ENCODE assay signal across 1 cellular context in the genomic region with DNA sequence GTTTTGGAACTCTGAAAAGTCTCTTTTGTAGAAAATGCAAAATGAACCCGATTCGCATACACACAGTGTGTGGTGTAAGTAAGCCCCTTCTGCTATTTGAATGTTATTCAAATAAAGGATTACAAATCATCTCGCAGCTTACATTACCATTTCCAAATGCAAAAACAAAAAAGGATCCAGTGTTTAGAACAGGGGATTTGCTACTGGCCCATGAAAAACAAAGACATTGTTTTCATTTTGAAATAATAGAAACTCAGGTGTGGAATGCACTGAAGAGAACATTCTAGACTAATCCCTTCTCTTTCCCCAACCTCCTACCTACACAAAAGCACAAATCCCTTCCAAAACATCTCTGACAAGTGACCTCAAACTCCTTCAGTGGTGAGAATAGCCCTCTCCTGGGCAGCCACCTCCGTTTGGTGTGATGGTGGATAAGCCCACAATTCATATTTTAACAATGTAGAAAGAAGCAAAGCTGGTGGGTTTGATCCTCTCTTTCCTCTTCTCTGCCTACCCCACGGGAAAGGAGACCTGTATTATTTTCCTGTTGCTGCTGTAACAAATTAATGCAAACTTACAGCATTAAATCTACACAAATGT.
TF ChIP-seq lines count a peak whose summit lies in the region.

No MANE protein-coding gene starts in this region.

TF ChIP-seq in WTC11, 78 proteins besides CTCF, POLR2A, EP300 and RAD21 (continued from another document):
- TF ChIP-seq, protein P1, sequence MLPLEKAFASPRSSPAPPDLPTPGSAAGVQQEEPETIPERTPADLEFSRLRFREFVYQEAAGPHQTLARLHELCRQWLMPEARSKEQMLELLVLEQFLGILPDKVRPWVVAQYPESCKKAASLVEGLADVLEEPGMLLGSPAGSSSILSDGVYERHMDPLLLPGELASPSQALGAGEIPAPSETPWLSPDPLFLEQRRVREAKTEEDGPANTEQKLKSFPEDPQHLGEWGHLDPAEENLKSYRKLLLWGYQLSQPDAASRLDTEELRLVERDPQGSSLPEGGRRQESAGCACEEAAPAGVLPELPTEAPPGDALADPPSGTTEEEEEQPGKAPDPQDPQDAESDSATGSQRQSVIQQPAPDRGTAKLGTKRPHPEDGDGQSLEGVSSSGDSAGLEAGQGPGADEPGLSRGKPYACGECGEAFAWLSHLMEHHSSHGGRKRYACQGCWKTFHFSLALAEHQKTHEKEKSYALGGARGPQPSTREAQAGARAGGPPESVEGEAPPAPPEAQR (CRISPR knock-in tag; IDR thresholded peaks at IDR 0.05): no peak
- no peak for TF ChIP-seq ZNF121 (CRISPR knock-in tag; IDR thresholded peaks at IDR 0.05)
- TF ChIP-seq, protein P2, sequence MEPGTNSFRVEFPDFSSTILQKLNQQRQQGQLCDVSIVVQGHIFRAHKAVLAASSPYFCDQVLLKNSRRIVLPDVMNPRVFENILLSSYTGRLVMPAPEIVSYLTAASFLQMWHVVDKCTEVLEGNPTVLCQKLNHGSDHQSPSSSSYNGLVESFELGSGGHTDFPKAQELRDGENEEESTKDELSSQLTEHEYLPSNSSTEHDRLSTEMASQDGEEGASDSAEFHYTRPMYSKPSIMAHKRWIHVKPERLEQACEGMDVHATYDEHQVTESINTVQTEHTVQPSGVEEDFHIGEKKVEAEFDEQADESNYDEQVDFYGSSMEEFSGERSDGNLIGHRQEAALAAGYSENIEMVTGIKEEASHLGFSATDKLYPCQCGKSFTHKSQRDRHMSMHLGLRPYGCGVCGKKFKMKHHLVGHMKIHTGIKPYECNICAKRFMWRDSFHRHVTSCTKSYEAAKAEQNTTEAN (CRISPR knock-in tag; IDR thresholded peaks at IDR 0.05): no peak
TF ChIP-seq in WTC11: peak in this region for 0.
